Comparison of ENCODE assay signal across 1 cellular context in genomic region chr2:62642429-62643099, GRCh38.
A peak's percentile ranks its signal among the peaks of the same experiment; 100 is the strongest.
TF ChIP-seq lines count a peak whose summit lies in the region.

No MANE protein-coding gene starts in this region.

TF ChIP-seq in HepG2, 621 proteins besides CTCF, POLR2A, EP300 and RAD21 (continued from another document and continues in another):
- TF ChIP-seq HIC2 (CRISPR knock-in tag; IDR thresholded peaks at IDR 0.05; ENCODE audit: low read depth) (peak; percentile 36; the same call in 1 of the 2 replicates), TRIM24 (CRISPR knock-in tag; IDR thresholded peaks at IDR 0.05) (no peak; the same call in 1 of the 2 replicates), ZNF451 (CRISPR knock-in tag; IDR thresholded peaks at IDR 0.05) (no peak), BCLAF1 (IDR thresholded peaks at IDR 0.05) (no peak), POLR2AphosphoS2 (IDR thresholded peaks at IDR 0.05; ENCODE audit: low read depth, low read length) (no peak), ZNF570 (CRISPR knock-in tag; IDR thresholded peaks at IDR 0.05; ENCODE audit: borderline replicate concordance) (no peak), ZNF512 (CRISPR knock-in tag; IDR thresholded peaks at IDR 0.05) (no peak), PHF5A (CRISPR knock-in tag; IDR thresholded peaks at IDR 0.05; ENCODE audit: low read depth, unreplicated experiment) (no peak), ZNF432 (CRISPR knock-in tag; IDR thresholded peaks at IDR 0.05; ENCODE audit: borderline replicate concordance) (no peak), ZBTB1 (CRISPR knock-in tag; IDR thresholded peaks at IDR 0.05; ENCODE audit: borderline replicate concordance) (no peak), RARG (CRISPR knock-in tag; IDR thresholded peaks at IDR 0.05; ENCODE audit: low read depth) (peak; percentile 67; the same call in 1 of the 2 replicates), SKI (IDR thresholded peaks at IDR 0.05; ENCODE audit: partially characterized antibody) (peak; percentile 96), ETV6 (CRISPR knock-in tag; conservative IDR thresholded peaks at IDR 0.05) (no peak), KAT7 (CRISPR knock-in tag; IDR thresholded peaks at IDR 0.05; ENCODE audit: borderline replicate concordance) (no peak), ZNF460 (CRISPR knock-in tag; IDR thresholded peaks at IDR 0.05; ENCODE audit: borderline replicate concordance) (no peak), ZNF383 (CRISPR knock-in tag; IDR thresholded peaks at IDR 0.05; ENCODE audit: borderline replicate concordance) (no peak), MXI1 (IDR thresholded peaks at IDR 0.05; ENCODE audit: borderline replicate concordance, low read depth, low read length) (no peak; the same call in 2 of the 3 replicates), ZNF670 (CRISPR knock-in tag; IDR thresholded peaks at IDR 0.05; ENCODE audit: borderline replicate concordance) (no peak), IKZF5 (CRISPR knock-in tag; IDR thresholded peaks at IDR 0.05) (peak; percentile 94), POLR2G (IDR thresholded peaks at IDR 0.05; ENCODE audit: low read depth, low read length) (no peak), ZC3H13 (CRISPR knock-in tag; IDR thresholded peaks at IDR 0.05) (no peak), CCAR2 (optimal IDR thresholded peaks at IDR 0.05; ENCODE audit: low read depth, low read length) (no peak), PAXIP1 (CRISPR knock-in tag; conservative IDR thresholded peaks at IDR 0.05) (peak; percentile 95), CEBPG (CRISPR knock-in tag; IDR thresholded peaks at IDR 0.05) (peak; percentile 73), TP53 (CRISPR knock-in tag; conservative IDR thresholded peaks at IDR 0.05) (no peak), TOPORS (CRISPR knock-in tag; IDR thresholded peaks at IDR 0.05) (no peak), PPARG (CRISPR knock-in tag; conservative IDR thresholded peaks at IDR 0.05) (peak; percentile 97), PAX8 (CRISPR knock-in tag; IDR thresholded peaks at IDR 0.05; ENCODE audit: borderline replicate concordance) (no peak), BRCA1 (CRISPR knock-in tag; IDR thresholded peaks at IDR 0.05) (no peak), ZNF263 (CRISPR knock-in tag; IDR thresholded peaks at IDR 0.05) (no peak), DRAP1 (CRISPR knock-in tag; IDR thresholded peaks at IDR 0.05) (peak; percentile 66; the same call in 1 of the 2 replicates), ZNF768 (CRISPR knock-in tag; IDR thresholded peaks at IDR 0.05) (no peak), ZNF678 (CRISPR knock-in tag; IDR thresholded peaks at IDR 0.05) (no peak), AHR (CRISPR knock-in tag; IDR thresholded peaks at IDR 0.05) (no peak), ZFAT (CRISPR knock-in tag; conservative IDR thresholded peaks at IDR 0.05) (no peak), HMG20A (CRISPR knock-in tag; IDR thresholded peaks at IDR 0.05; ENCODE audit: borderline replicate concordance) (peak; percentile 92), ZNF75D (CRISPR knock-in tag; IDR thresholded peaks at IDR 0.05; ENCODE audit: borderline replicate concordance) (no peak), DDIT3 (CRISPR knock-in tag; IDR thresholded peaks at IDR 0.05) (no peak), ZNF225 (CRISPR knock-in tag; IDR thresholded peaks at IDR 0.05) (no peak), ZBTB44 (CRISPR knock-in tag; IDR thresholded peaks at IDR 0.05) (no peak), SP2 (CRISPR knock-in tag; IDR thresholded peaks at IDR 0.05) (no peak), AKAP8 (CRISPR knock-in tag; IDR thresholded peaks at IDR 0.05) (0 out of 2 replicates have a peak, but pooled peaks have one; percentile 48)
- TF ChIP-seq, protein P1, sequence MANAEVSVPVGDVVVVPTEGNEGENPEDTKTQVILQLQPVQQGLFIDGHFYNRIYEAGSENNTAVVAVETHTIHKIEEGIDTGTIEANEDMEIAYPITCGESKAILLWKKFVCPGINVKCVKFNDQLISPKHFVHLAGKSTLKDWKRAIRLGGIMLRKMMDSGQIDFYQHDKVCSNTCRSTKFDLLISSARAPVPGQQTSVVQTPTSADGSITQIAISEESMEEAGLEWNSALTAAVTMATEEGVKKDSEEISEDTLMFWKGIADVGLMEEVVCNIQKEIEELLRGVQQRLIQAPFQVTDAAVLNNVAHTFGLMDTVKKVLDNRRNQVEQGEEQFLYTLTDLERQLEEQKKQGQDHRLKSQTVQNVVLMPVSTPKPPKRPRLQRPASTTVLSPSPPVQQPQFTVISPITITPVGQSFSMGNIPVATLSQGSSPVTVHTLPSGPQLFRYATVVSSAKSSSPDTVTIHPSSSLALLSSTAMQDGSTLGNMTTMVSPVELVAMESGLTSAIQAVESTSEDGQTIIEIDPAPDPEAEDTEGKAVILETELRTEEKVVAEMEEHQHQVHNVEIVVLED (CRISPR knock-in tag; IDR thresholded peaks at IDR 0.05; ENCODE audit: borderline replicate concordance), result peak; percentile 54
- TF ChIP-seq, protein P2, sequence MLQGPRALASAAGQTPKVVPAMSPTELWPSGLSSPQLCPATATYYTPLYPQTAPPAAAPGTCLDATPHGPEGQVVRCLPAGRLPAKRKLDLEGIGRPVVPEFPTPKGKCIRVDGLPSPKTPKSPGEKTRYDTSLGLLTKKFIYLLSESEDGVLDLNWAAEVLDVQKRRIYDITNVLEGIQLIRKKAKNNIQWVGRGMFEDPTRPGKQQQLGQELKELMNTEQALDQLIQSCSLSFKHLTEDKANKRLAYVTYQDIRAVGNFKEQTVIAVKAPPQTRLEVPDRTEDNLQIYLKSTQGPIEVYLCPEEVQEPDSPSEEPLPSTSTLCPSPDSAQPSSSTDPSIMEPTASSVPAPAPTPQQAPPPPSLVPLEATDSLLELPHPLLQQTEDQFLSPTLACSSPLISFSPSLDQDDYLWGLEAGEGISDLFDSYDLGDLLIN (CRISPR knock-in tag; IDR thresholded peaks at IDR 0.05; ENCODE audit: borderline replicate concordance), result no peak
- TF ChIP-seq, protein P3, sequence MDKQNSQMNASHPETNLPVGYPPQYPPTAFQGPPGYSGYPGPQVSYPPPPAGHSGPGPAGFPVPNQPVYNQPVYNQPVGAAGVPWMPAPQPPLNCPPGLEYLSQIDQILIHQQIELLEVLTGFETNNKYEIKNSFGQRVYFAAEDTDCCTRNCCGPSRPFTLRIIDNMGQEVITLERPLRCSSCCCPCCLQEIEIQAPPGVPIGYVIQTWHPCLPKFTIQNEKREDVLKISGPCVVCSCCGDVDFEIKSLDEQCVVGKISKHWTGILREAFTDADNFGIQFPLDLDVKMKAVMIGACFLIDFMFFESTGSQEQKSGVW (CRISPR knock-in tag; IDR thresholded peaks at IDR 0.05; ENCODE audit: borderline replicate concordance), result no peak
- TF ChIP-seq, protein P4, sequence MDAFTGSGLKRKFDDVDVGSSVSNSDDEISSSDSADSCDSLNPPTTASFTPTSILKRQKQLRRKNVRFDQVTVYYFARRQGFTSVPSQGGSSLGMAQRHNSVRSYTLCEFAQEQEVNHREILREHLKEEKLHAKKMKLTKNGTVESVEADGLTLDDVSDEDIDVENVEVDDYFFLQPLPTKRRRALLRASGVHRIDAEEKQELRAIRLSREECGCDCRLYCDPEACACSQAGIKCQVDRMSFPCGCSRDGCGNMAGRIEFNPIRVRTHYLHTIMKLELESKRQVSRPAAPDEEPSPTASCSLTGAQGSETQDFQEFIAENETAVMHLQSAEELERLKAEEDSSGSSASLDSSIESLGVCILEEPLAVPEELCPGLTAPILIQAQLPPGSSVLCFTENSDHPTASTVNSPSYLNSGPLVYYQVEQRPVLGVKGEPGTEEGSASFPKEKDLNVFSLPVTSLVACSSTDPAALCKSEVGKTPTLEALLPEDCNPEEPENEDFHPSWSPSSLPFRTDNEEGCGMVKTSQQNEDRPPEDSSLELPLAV (CRISPR knock-in tag; conservative IDR thresholded peaks at IDR 0.05; ENCODE audit: low read depth), result no peak
